Comparison of ENCODE assay signal across 1 cellular context in the genomic region with DNA sequence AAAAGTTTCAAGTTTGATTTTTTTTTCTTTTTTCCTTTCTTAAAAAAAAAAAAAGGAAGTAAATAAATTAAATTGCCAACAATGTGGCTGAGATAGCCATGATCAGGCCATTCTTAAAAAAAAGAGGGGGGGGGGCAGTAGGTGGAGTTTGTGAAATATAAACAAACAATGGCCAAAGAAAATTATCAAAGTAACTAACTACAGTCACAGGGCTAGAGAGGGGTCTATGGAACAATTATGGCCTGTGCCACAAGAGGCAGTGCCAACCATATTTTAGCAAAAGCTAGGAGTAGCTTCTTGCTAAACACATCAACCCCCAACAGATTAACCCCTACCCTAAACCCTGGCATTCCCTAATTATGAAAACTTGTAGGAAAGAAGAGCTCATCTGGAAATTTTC.
TF ChIP-seq lines count a peak whose summit lies in the region.

No MANE protein-coding gene starts in this region.

TF ChIP-seq in K562, 482 proteins besides CTCF, POLR2A, EP300 and RAD21:
- TF ChIP-seq, protein P1, sequence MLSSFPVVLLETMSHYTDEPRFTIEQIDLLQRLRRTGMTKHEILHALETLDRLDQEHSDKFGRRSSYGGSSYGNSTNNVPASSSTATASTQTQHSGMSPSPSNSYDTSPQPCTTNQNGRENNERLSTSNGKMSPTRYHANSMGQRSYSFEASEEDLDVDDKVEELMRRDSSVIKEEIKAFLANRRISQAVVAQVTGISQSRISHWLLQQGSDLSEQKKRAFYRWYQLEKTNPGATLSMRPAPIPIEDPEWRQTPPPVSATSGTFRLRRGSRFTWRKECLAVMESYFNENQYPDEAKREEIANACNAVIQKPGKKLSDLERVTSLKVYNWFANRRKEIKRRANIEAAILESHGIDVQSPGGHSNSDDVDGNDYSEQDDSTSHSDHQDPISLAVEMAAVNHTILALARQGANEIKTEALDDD (IDR thresholded peaks at IDR 0.05), result no peak
- TF ChIP-seq, protein P2, sequence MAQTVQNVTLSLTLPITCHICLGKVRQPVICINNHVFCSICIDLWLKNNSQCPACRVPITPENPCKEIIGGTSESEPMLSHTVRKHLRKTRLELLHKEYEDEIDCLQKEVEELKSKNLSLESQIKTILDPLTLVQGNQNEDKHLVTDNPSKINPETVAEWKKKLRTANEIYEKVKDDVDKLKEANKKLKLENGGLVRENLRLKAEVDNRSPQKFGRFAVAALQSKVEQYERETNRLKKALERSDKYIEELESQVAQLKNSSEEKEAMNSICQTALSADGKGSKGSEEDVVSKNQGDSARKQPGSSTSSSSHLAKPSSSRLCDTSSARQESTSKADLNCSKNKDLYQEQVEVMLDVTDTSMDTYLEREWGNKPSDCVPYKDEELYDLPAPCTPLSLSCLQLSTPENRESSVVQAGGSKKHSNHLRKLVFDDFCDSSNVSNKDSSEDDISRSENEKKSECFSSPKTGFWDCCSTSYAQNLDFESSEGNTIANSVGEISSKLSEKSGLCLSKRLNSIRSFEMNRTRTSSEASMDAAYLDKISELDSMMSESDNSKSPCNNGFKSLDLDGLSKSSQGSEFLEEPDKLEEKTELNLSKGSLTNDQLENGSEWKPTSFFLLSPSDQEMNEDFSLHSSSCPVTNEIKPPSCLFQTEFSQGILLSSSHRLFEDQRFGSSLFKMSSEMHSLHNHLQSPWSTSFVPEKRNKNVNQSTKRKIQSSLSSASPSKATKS (CRISPR knock-in tag; IDR thresholded peaks at IDR 0.05), result no peak
- TF ChIP-seq PCBP2 (IDR thresholded peaks at IDR 0.05; ENCODE audit: low read depth, low read length, poor library complexity, severe bottlenecking) (no peak), MYBL2 (IDR thresholded peaks at IDR 0.05; ENCODE audit: low read depth) (no peak), MYBL2 (CRISPR knock-in tag; IDR thresholded peaks at IDR 0.05; ENCODE audit: borderline replicate concordance) (no peak), SAFB (IDR thresholded peaks at IDR 0.05; ENCODE audit: borderline replicate concordance, low read depth, low read length) (no peak), ZNF311 (CRISPR knock-in tag; IDR thresholded peaks at IDR 0.05) (no peak), SREBF1 (IDR thresholded peaks at IDR 0.05; ENCODE audit: borderline replicate concordance, low read depth, low read length) (no peak), ASH1L (IDR thresholded peaks at IDR 0.05; ENCODE audit: borderline replicate concordance, low read depth, partially characterized antibody) (no peak), PTTG1 (tag; IDR thresholded peaks at IDR 0.05; ENCODE audit: low read depth) (no peak), DNMT1 (IDR thresholded peaks at IDR 0.05) (no peak), CXXC5 (CRISPR knock-in tag; IDR thresholded peaks at IDR 0.05) (no peak), ZNF561 (CRISPR knock-in tag; conservative IDR thresholded peaks at IDR 0.05) (no peak), BMI1 (IDR thresholded peaks at IDR 0.05; ENCODE audit: low read length) (no peak), FOXK2 (conservative IDR thresholded peaks at IDR 0.05 in 1 of 2, IDR thresholded peaks at IDR 0.05 in 1 of 2; ENCODE audit: low read depth in 2 of 2) (0 out of 4 replicates have a peak, but pooled peaks of 1 of the 2 experiments have one; percentile 25), HLTF (IDR thresholded peaks at IDR 0.05) (no peak)
- TF ChIP-seq, protein P3, sequence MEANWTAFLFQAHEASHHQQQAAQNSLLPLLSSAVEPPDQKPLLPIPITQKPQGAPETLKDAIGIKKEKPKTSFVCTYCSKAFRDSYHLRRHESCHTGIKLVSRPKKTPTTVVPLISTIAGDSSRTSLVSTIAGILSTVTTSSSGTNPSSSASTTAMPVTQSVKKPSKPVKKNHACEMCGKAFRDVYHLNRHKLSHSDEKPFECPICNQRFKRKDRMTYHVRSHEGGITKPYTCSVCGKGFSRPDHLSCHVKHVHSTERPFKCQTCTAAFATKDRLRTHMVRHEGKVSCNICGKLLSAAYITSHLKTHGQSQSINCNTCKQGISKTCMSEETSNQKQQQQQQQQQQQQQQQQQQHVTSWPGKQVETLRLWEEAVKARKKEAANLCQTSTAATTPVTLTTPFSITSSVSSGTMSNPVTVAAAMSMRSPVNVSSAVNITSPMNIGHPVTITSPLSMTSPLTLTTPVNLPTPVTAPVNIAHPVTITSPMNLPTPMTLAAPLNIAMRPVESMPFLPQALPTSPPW (CRISPR knock-in tag; IDR thresholded peaks at IDR 0.05), result peak; percentile 44; the same call in 1 of the 2 replicates
- TF ChIP-seq, protein P4, sequence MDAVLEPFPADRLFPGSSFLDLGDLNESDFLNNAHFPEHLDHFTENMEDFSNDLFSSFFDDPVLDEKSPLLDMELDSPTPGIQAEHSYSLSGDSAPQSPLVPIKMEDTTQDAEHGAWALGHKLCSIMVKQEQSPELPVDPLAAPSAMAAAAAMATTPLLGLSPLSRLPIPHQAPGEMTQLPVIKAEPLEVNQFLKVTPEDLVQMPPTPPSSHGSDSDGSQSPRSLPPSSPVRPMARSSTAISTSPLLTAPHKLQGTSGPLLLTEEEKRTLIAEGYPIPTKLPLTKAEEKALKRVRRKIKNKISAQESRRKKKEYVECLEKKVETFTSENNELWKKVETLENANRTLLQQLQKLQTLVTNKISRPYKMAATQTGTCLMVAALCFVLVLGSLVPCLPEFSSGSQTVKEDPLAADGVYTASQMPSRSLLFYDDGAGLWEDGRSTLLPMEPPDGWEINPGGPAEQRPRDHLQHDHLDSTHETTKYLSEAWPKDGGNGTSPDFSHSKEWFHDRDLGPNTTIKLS (IDR thresholded peaks at IDR 0.05; ENCODE audit: borderline replicate concordance, low read depth), result no peak
- TF ChIP-seq, protein P5, sequence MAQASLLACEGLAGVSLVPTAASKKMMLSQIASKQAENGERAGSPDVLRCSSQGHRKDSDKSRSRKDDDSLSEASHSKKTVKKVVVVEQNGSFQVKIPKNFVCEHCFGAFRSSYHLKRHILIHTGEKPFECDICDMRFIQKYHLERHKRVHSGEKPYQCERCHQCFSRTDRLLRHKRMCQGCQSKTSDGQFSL (CRISPR knock-in tag; IDR thresholded peaks at IDR 0.05), result no peak; the same call in 1 of the 2 replicates
- TF ChIP-seq, protein P5 (tag; IDR thresholded peaks at IDR 0.05), result peak in 1 of 2 experiments; percentile 82; a peak in 2 of 4 replicates
